Comparison of ENCODE assay signal across 18 cellular contexts in genomic region chr1:236455242-236455641, GRCh38.
DNase-seq lines count a peak whose midpoint lies in the region; ATAC-seq and TF ChIP-seq lines count a peak whose summit lies in the region.
"Had no signal": no experiment of that assay in that cellular context is flagged by ENCODE, and none has a peak within 500 bp of the region (broad histone marks: within the 10 kb centered on the region; RNA-seq: fewer than 3 reads in every experiment).

No MANE protein-coding gene starts in this region.

- WGBS in mammary epithelial cell (ENCODE audit: low coverage, missing lambda C conversion rate) = 4% methylated on average over 4 of the region's 4 CpGs

- H3K27me3 ChIP-seq in mammary epithelial cell (ENCODE audit: insufficient read depth, low read length) = no peaks in the 10 kb centered on the region

- in situ Hi-C loops in mammary epithelial cell (cut with MboI; ENCODE audit: low sequenced_read_pairs in 2 of 2) = no loop called here

- H3K4me1 Mint-ChIP-seq in MCF 10A (ENCODE audit: insufficient read depth, unreplicated experiment) = no peaks in the 10 kb centered on the region

- H3K9ac ChIP-seq in mammary epithelial cell (ENCODE audit: insufficient read depth, low read length) = no peak overlapping the region

- dilution Hi-C loops in mammary epithelial cell (cut with HindIII; ENCODE audit: low sequenced_read_pairs) = no loop called here

- H2AFZ ChIP-seq in mammary epithelial cell (ENCODE audit: low read depth, low read length) = no peak overlapping the region

- no peaks in the 10 kb centered on the region for H3K27me3 Mint-ChIP-seq in MCF 10A (ENCODE audit: insufficient read depth, unreplicated experiment)

- peaks cover 2% of the 10 kb centered on the region for H3K4me1 ChIP-seq in mammary epithelial cell (ENCODE audit: insufficient read depth, low read length)
- H3K4me1 ChIP-seq: A549 had no signal

- intact Hi-C loops in mammary epithelial cell (cut with micrococcal nuclease) = no loop called here
- intact Hi-C loops in MCF 10A (cut with micrococcal nuclease) = no loop called here

- H3K9me3 ChIP-seq in mammary epithelial cell (replicated peaks; ENCODE audit: insufficient read depth, low read length) = no peaks in the 10 kb centered on the region
- H3K9me3 ChIP-seq: A549 had no signal

- H3K79me2 ChIP-seq in mammary epithelial cell (ENCODE audit: insufficient read depth, low read length) = no peaks in the 10 kb centered on the region

- H3K9me3 Mint-ChIP-seq in MCF 10A (ENCODE audit: unreplicated experiment) = no peaks in the 10 kb centered on the region

- no peak overlapping the region for H3K4me3 ChIP-seq in mammary epithelial cell (replicated peaks in 1 of 3; ENCODE audit: insufficient read depth in 1 of 3, low read depth in 2 of 3, low read length in 3 of 3)
- H3K4me3 ChIP-seq: A549, K562 had no signal

- no peaks in the 10 kb centered on the region for H3K36me3 ChIP-seq in mammary epithelial cell (ENCODE audit: insufficient read depth, low read length)

- H3K27ac ChIP-seq in mammary epithelial cell (ENCODE audit: insufficient read depth, low read depth, low read length) = no peak overlapping the region
- H3K27ac ChIP-seq: A549, C4-2B, HL-60 had no signal

- H3K27ac Mint-ChIP-seq in MCF 10A (ENCODE audit: low read depth, unreplicated experiment) = no peak overlapping the region

- no peak overlapping the region for H3K4me3 Mint-ChIP-seq in MCF 10A (ENCODE audit: unreplicated experiment)

- H4K20me1 ChIP-seq in mammary epithelial cell (ENCODE audit: insufficient read depth, low read length) = no peaks in the 10 kb centered on the region

- DNase-seq in mammary epithelial cell (peak; percentile 59), MCF 10A (ENCODE audit: unreplicated experiment) (no peak), SKM-1 (lab: John Stamatoyannopoulos, UW; ENCODE audit: unreplicated experiment) (peak; percentile 27), left kidney (ENCODE audit: low read depth, low spot score) (peak; percentile 20), ureter (ENCODE audit: low spot score) (peak; percentile 64), GDM1 (lab: John Stamatoyannopoulos, UW) (no peak), D341Med (ENCODE audit: low spot score) (no peak)
- DNase-seq: COR-L47, DMS79 treated with DMSO at 0.1 percent for 48 hours, NCI-H1105 treated with DMSO at 0.1 percent for 48 hours, NCI-H187 treated with DMSO at 0.1 percent for 48 hours, NCI-H446, RPMI8226 had no signal

- H3K4me2 ChIP-seq in mammary epithelial cell (ENCODE audit: insufficient read depth, low read depth, low read length) = no peak overlapping the region
- H3K4me2 ChIP-seq: A549 had no signal

- H3K36me3 Mint-ChIP-seq in MCF 10A (ENCODE audit: insufficient read depth, unreplicated experiment) = no peaks in the 10 kb centered on the region

- CTCF ChIA-PET in mammary epithelial cell (lab: Charles Lee; ENCODE audit: low non-redundant PET) (interaction anchor here (0.6 kb wide), 2 partner anchors 15 to 111 kb away, joined by 4 to 7 read pairs; no protein-coding TSS in a partner anchor), MCF 10A (lab: Yijun Ruan, JAX) (interaction anchor here (0.6 to 0.7 kb wide), 3 partner anchors 9 to 1688 kb away, joined by 3 to 5 read pairs (median 3); no protein-coding TSS in a partner anchor)

- no TSS peak for BruUV-seq in mammary epithelial cell (replicated peaks; lab: Mats Ljungman, UMichigan)
- no TSS peak for BruUV-seq in MCF 10A (replicated peaks; lab: Mats Ljungman, UMichigan)

- TF ChIP-seq CTCF in mammary epithelial cell (conservative IDR thresholded peaks at IDR 0.05 in 1 of 2, IDR thresholded peaks at IDR 0.05 in 1 of 2; ENCODE audit: extremely low read depth in 1 of 2, insufficient read depth in 1 of 2, low read depth in 1 of 2, low read length in 2 of 2) = no peak
- TF ChIP-seq CTCF in MCF 10A (IDR thresholded peaks at IDR 0.05; ENCODE audit: unreplicated experiment) = no peak

- POLR2A ChIA-PET in MCF 10A (lab: Yijun Ruan, JAX) = no interaction called here

- ATAC-seq in HG03097 (IDR thresholded peaks at IDR 0.05; ENCODE audit: low FRiP score, unreplicated experiment) = no peak
- ATAC-seq: A549, K562 had no signal

Comparison
In these comparisons a context has a peak if more than half of its experiments do, and no peak if none do; other contexts are left out.
1. DNase-seq: peak in mammary epithelial cell (single experiment), SKM-1 (single experiment), left kidney (single experiment) and ureter (single experiment); none in MCF 10A (single experiment), GDM1 (single experiment) and D341Med (single experiment).